In the genomic region with DNA sequence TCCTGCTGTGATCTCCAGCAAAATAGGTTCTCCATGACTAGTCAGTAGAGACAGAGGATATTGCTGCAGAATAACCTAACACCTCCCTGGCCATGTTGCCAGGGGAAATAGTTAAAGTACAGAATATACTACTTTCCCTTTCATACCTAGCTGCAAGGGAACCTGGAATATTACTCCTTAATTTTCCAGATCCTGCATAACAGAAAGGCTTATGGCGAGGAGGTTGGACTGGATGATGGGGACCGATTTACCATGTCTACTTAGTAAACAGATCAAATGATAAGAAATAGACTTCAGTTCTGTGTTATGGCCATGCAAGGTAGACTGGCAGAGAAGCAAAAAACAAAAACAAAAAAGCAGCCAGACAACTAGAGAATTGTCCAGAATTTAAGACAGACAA, we compare ENCODE assay signal across 36 cellular contexts.
"Had no signal": no experiment of that assay in that cellular context is flagged by ENCODE, and none has a peak within 500 bp of the region (broad histone marks: within the 10 kb centered on the region; RNA-seq: fewer than 3 reads in every experiment).

No MANE protein-coding gene starts in this region.

- H3K9me3 Mint-ChIP-seq: activated naive CD4-positive, alpha-beta T cell treated with anti-CD3 and anti-CD28 coated beads, Interleukin-2, amount 10 ng/mL, durations not matched to agents 7 days and 5 days; activated naive CD8-positive, alpha-beta T cell treated with anti-CD3 and anti-CD28 coated beads, Interleukin-2, amount 50 U/mL, for 24 hours; T-cell had no signal

- H3K27me3 Mint-ChIP-seq: activated CD4-positive, alpha-beta memory T cell treated with anti-CD3 and anti-CD28 coated beads, Interleukin-2, amount 10 ng/mL, durations not matched to agents 7 days and 5 days; activated CD8-positive, alpha-beta memory T cell treated with anti-CD3 and anti-CD28 coated beads, Interleukin-2, amount 10 ng/mL, durations not matched to agents 7 days and 5 days; activated naive CD4-positive, alpha-beta T cell treated with anti-CD3 and anti-CD28 coated beads, Interleukin-2, amount 10 ng/mL, durations not matched to agents 7 days and 5 days; activated naive CD8-positive, alpha-beta T cell; activated naive CD8-positive, alpha-beta T cell treated with anti-CD3 and anti-CD28 coated beads, Interleukin-2, amount 50 U/mL, for 24 hours; T-cell; T-helper 17 cell had no signal

- H3K36me3 ChIP-seq: brain microvascular endothelial cell, Peyer's patch had no signal

- DNase-seq: activated CD4-positive, alpha-beta memory T cell treated with anti-CD3 and anti-CD28 coated beads, Interleukin-2, amount 10 ng/mL, durations not matched to agents 7 days and 5 days; activated CD4-positive, alpha-beta T cell treated with anti-CD3 and anti-CD28 coated beads for 1 hour; activated CD4-positive, alpha-beta T cell treated with anti-CD3 and anti-CD28 coated beads for 48 hours; activated CD4-positive, CD25-positive, alpha-beta regulatory T cell; activated CD8-positive, alpha-beta memory T cell treated with anti-CD3 and anti-CD28 coated beads for 24 hours; activated CD8-positive, alpha-beta memory T cell treated with anti-CD3 and anti-CD28 coated beads, Interleukin-2, amount 10 ng/mL, durations not matched to agents 7 days and 5 days; activated CD8-positive, alpha-beta memory T cell treated with anti-CD3 and anti-CD28 coated beads, Interleukin-2, amount 50 U/mL, for 48 hours; activated effector memory CD4-positive, alpha-beta T cell treated with Interleukin-2 at 50 U/mL for 16 hours; activated naive CD4-positive, alpha-beta T cell treated with anti-CD3 and anti-CD28 coated beads, Interleukin-2, amount 10 ng/mL, durations not matched to agents 7 days and 5 days; activated naive CD8-positive, alpha-beta T cell treated with anti-CD3 and anti-CD28 coated beads, Interleukin-2, amount 50 U/mL, for 24 hours; activated T-cell treated with anti-CD3 and anti-CD28 coated beads, Interleukin-2, amount 50 U/mL, for 48 hours; anterior cingulate cortex; brain microvascular endothelial cell; central memory CD4-positive, alpha-beta T cell; NCI-H1092 treated with DMSO at 0.1 percent for 48 hours; NCI-H1417; NCI-H146; NCI-H187; NCI-H2029 treated with DMSO at 0.1 percent for 48 hours; NCI-H2107; NCI-H2171; NCI-H510A; NCI-H526; NCI-H748 treated with DMSO at 0.1 percent for 48 hours; NK-92 treated with Interleukin-12 subunit alpha and Interleukin-12 subunit beta, amount 100 ng/mL, for 24 hours; Peyer's patch; RPMI8226; SIG-M5; T-cell; T-helper 17 cell; T-helper 9 cell; WERI-Rb-1 had no signal

- H3K4me3 Mint-ChIP-seq: activated CD4-positive, alpha-beta memory T cell treated with anti-CD3 and anti-CD28 coated beads, Interleukin-2, amount 10 ng/mL, durations not matched to agents 7 days and 5 days; activated CD8-positive, alpha-beta memory T cell treated with anti-CD3 and anti-CD28 coated beads, Interleukin-2, amount 10 ng/mL, durations not matched to agents 7 days and 5 days; activated naive CD4-positive, alpha-beta T cell treated with anti-CD3 and anti-CD28 coated beads, Interleukin-2, amount 10 ng/mL, durations not matched to agents 7 days and 5 days; activated naive CD8-positive, alpha-beta T cell; activated naive CD8-positive, alpha-beta T cell treated with anti-CD3 and anti-CD28 coated beads, Interleukin-2, amount 50 U/mL, for 24 hours; T-cell; T-helper 17 cell had no signal

- H3K27ac Mint-ChIP-seq: activated CD4-positive, alpha-beta memory T cell treated with anti-CD3 and anti-CD28 coated beads, Interleukin-2, amount 10 ng/mL, durations not matched to agents 7 days and 5 days; activated CD8-positive, alpha-beta memory T cell treated with anti-CD3 and anti-CD28 coated beads, Interleukin-2, amount 10 ng/mL, durations not matched to agents 7 days and 5 days; activated naive CD4-positive, alpha-beta T cell treated with anti-CD3 and anti-CD28 coated beads, Interleukin-2, amount 10 ng/mL, durations not matched to agents 7 days and 5 days; activated naive CD8-positive, alpha-beta T cell; activated naive CD8-positive, alpha-beta T cell treated with anti-CD3 and anti-CD28 coated beads, Interleukin-2, amount 50 U/mL, for 24 hours; T-cell; T-helper 17 cell had no signal

- H3K4me1 ChIP-seq: Peyer's patch had no signal

- H3K4me3 ChIP-seq: Peyer's patch had no signal

- H3K27ac ChIP-seq: brain microvascular endothelial cell, Peyer's patch, WERI-Rb-1 had no signal

- H3K9me3 ChIP-seq: Peyer's patch had no signal

- ATAC-seq: activated CD8-positive, alpha-beta memory T cell treated with anti-CD3 and anti-CD28 coated beads, Interleukin-2, amount 10 ng/mL, durations not matched to agents 7 days and 5 days; activated naive CD8-positive, alpha-beta T cell treated with anti-CD3 and anti-CD28 coated beads, Interleukin-2, amount 50 U/mL, for 24 hours; PC-3; Right ventricle myocardium inferior; SK-N-SH treated with all-trans-retinoic acid at 6 μM for 48 hours; T-cell; T-helper 17 cell had no signal

- H3K27me3 ChIP-seq: brain microvascular endothelial cell, Peyer's patch had no signal
